Comparison of ENCODE assay signal across 14 cellular contexts in genomic region chr12:87815738-87816137, GRCh38.
A peak's percentile ranks its signal among the peaks of the same experiment; 100 is the strongest.
DNase-seq lines count a peak whose midpoint lies in the region; ATAC-seq and TF ChIP-seq lines count a peak whose summit lies in the region.
"Had no signal": no experiment of that assay in that cellular context is flagged by ENCODE, and none has a peak within 500 bp of the region (broad histone marks: within the 10 kb centered on the region; RNA-seq: fewer than 3 reads in every experiment).

No MANE protein-coding gene starts in this region.

- no peaks in the 10 kb centered on the region for H3K36me3 Mint-ChIP-seq in nephron progenitor cell (ENCODE audit: low read depth)

- no peak overlapping the region for H3K4me3 Mint-ChIP-seq in nephron progenitor cell
- H3K4me3 Mint-ChIP-seq: H9 had no signal

- no peaks in the 10 kb centered on the region for H3K9me3 Mint-ChIP-seq in nephron progenitor cell

- H3K79me2 ChIP-seq in ACC112 (ENCODE audit: control insufficient read depth, insufficient read depth, low read length, unreplicated experiment) = no peaks in the 10 kb centered on the region

- TF ChIP-seq CTCF in fibroblast of mammary gland (conservative IDR thresholded peaks at IDR 0.05; ENCODE audit: control insufficient read depth, insufficient read depth, low read depth, low read length) = no peak
- no peak for TF ChIP-seq CTCF in nephron progenitor cell (IDR thresholded peaks at IDR 0.05)

- no peaks in the 10 kb centered on the region for H3K36me3 ChIP-seq in ACC112 (ENCODE audit: insufficient read depth, low read length)

- no peaks in the 10 kb centered on the region for H3K27me3 ChIP-seq in ACC112 (ENCODE audit: insufficient read depth, low read length)

- ATAC-seq in GM19023 (IDR thresholded peaks at IDR 0.05; ENCODE audit: unreplicated experiment) = no peak

- DNase-seq in NCI-H69 (lab: John Stamatoyannopoulos, UW) (peak; percentile 54), fibroblast of mammary gland (ENCODE audit: low read depth) (peak; percentile 32), nephron progenitor cell (no peak), KBM-7 (no peak), NCI-H82 (lab: John Stamatoyannopoulos, UW) (no peak)
- DNase-seq: DMS153, H9, MV-4-11, NCI-H1930, NCI-H510A treated with DMSO at 0.1 percent for 48 hours had no signal

- in situ Hi-C loops in KBM-7 (cut with MboI; ENCODE audit: low pct_unique_long_range_greater_than_20kb, low sequenced_read_pairs) = no loop called here

- peak overlapping the region; percentile 84 for H3K27ac Mint-ChIP-seq in nephron progenitor cell
- H3K27ac Mint-ChIP-seq: H9 had no signal

- H3K4me1 ChIP-seq in ACC112 (ENCODE audit: control insufficient read depth, insufficient read depth, low read length, unreplicated experiment) = peaks cover 80% of the 10 kb centered on the region

- no peak overlapping the region for H3K4me3 ChIP-seq in ACC112 (ENCODE audit: low read depth, low read length)
- H3K4me3 ChIP-seq in fibroblast of mammary gland (ENCODE audit: control insufficient read depth, low read depth, low read length) = no peak overlapping the region

- peaks cover 3% of the 10 kb centered on the region for H3K27me3 Mint-ChIP-seq in nephron progenitor cell (ENCODE audit: low read depth, poor library complexity)

- H3K4me1 Mint-ChIP-seq in nephron progenitor cell = peaks cover 8% of the 10 kb centered on the region

- peak overlapping the region; percentile 25 for H3K27ac ChIP-seq in ACC112 (ENCODE audit: low read depth, low read length)
- H3K27ac ChIP-seq: C4-2B, HL-60 had no signal

- H2AFZ ChIP-seq in ACC112 (ENCODE audit: low read length, unreplicated experiment) = no peak overlapping the region

Comparison
In these comparisons a context has a peak if more than half of its experiments do, and no peak if none do; other contexts are left out.
1. DNase-seq: peak in NCI-H69 (single experiment) and fibroblast of mammary gland (single experiment); none in nephron progenitor cell (single experiment), KBM-7 (single experiment) and NCI-H82 (single experiment).